Comparison of ENCODE assay signal across 9 cellular contexts in the genomic region with DNA sequence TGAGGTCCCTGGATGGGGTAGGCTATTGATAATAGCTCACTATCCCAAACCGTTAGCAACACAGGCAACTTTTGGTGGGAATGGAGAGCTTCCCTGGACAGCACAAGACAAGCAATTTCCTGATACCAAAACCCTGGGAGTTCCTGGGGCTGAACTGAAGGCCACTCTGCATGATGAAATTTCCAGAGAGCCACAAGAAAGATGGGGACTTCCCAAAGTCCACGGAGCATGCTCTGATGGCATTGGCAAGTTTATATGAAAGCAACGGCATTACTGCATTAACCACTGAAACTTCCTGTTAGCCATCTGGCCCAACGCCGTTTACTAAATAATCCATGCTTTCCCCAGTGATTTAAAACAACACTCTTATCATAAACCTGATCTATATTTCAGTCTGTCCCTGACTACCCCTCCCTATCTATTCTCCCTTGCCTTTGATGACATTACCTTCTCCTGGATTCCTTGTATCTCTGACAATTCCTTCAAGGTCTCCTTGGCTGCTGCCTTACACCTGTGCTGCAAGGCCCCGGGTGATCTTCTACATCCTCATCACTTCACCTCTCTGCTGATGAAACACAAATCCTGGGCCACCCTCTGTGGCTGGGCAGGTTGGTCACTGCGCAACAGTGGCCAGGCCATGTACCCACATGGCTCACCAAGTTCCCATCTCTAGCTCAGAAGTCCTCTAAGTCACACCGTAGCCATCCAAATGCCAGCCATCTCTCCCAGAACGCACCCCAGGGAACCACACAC.
DNase-seq lines count a peak whose midpoint lies in the region; ATAC-seq, FAIRE-seq and TF ChIP-seq lines count a peak whose summit lies in the region.
"Had no signal": no experiment of that assay in that cellular context is flagged by ENCODE, and none has a peak within 500 bp of the region (broad histone marks: within the 10 kb centered on the region; RNA-seq: fewer than 3 reads in every experiment).

No MANE protein-coding gene starts in this region.

- peak; percentile 97 for FAIRE-seq in GM12892 (lab: Jason Lieb, UNC)
- FAIRE-seq: TTC549 had no signal

- H3K4me1 ChIP-seq in mesendoderm (ENCODE audit: control insufficient read depth, low read depth, low read length) = peaks cover 2% of the 10 kb centered on the region
- H3K4me1 ChIP-seq in A673 (ENCODE audit: insufficient read depth, low read length, poor library complexity, severe bottlenecking) = no peaks in the 10 kb centered on the region

- POLR2A ChIA-PET in A673 (lab: Charles Lee; ENCODE audit: low non-redundant PET) = no interaction called here

- peak; percentile 62 for ATAC-seq in GM21529 (IDR thresholded peaks at IDR 0.05; ENCODE audit: unreplicated experiment)
- peak; percentile 77 for ATAC-seq in HG03571 (IDR thresholded peaks at IDR 0.05; ENCODE audit: unreplicated experiment)
- no peak for ATAC-seq in GM18873 (IDR thresholded peaks at IDR 0.05; ENCODE audit: low FRiP score, unreplicated experiment)

- H3K4me3 ChIP-seq in mesendoderm (ENCODE audit: low read length) (no peak overlapping the region), A673 (ENCODE audit: low read depth, low read length, poor library complexity, severe bottlenecking) (no peak overlapping the region)

- no TSS peak for BruUV-seq in A673 (replicated peaks; lab: Mats Ljungman, UMichigan)

- TF ChIP-seq POLR2A in GM12892 (IDR thresholded peaks at IDR 0.05; ENCODE audit: low read depth, low read length) = no peak

- H2AK5ac ChIP-seq in mesendoderm (ENCODE audit: low read length) = no peak overlapping the region

- H2BK120ac ChIP-seq in mesendoderm (ENCODE audit: low read depth, low read length) = no peak overlapping the region

- no peak for TF ChIP-seq CTCF in A673 (conservative IDR thresholded peaks at IDR 0.05; ENCODE audit: low read depth, low read length)

- H3K23ac ChIP-seq in mesendoderm (ENCODE audit: low read length) = no peak overlapping the region

- H3K56ac ChIP-seq in mesendoderm (ENCODE audit: low read length) = peak overlapping the region; percentile 60

- no peaks in the 10 kb centered on the region for H3K9me3 ChIP-seq in A673 (ENCODE audit: low read depth, low read length, poor library complexity, severe bottlenecking)

- no peak overlapping the region for H4K8ac ChIP-seq in mesendoderm (ENCODE audit: low read depth, low read length)

- no peak overlapping the region for H3K27ac ChIP-seq in mesendoderm (ENCODE audit: low read depth, low read length)
- no peak overlapping the region for H3K27ac ChIP-seq in A673 (ENCODE audit: low read depth, low read length, poor library complexity, severe bottlenecking)

- H3K36me3 ChIP-seq in mesendoderm (ENCODE audit: control insufficient read depth, insufficient read depth, low read length) = no peaks in the 10 kb centered on the region
- H3K36me3 ChIP-seq in A673 (ENCODE audit: insufficient read depth, low read length, poor library complexity, severe bottlenecking) = no peaks in the 10 kb centered on the region

- H3K4ac ChIP-seq in mesendoderm (ENCODE audit: low read depth, low read length) = no peak overlapping the region

- H3K9ac ChIP-seq in mesendoderm (ENCODE audit: low read length) = no peak overlapping the region

- peaks cover 1% of the 10 kb centered on the region for H3K79me1 ChIP-seq in mesendoderm (ENCODE audit: low read length)

- no peaks in the 10 kb centered on the region for H3K79me2 ChIP-seq in mesendoderm (ENCODE audit: control insufficient read depth, insufficient read depth, low read length)

- intact Hi-C loops in A673 (cut with micrococcal nuclease; ENCODE audit: unreplicated experiment) = no loop called here

- DNase-seq in GM12892 (ENCODE audit: insufficient read length) (peak; percentile 39), mesendoderm (no peak), NCI-H1694 (lab: John Stamatoyannopoulos, UW) (no peak), NCI-H1417 (lab: John Stamatoyannopoulos, UW) (no peak), A673 (ENCODE audit: low spot score) (no peak)

- H2BK15ac ChIP-seq in mesendoderm (replicated peaks; ENCODE audit: low read depth) = no peak overlapping the region

- H4K5ac ChIP-seq in mesendoderm (ENCODE audit: low read length) = no peak overlapping the region

- H3K18ac ChIP-seq in mesendoderm (ENCODE audit: low read length) = no peak overlapping the region

- CTCF ChIA-PET in A673 (lab: Charles Lee) = no interaction called here

- no peak overlapping the region for H3K4me2 ChIP-seq in mesendoderm (ENCODE audit: low read length)

- WGBS in mesendoderm (ENCODE audit: extremely low coverage, insufficient coverage, low lambda C conversion rate) = no CpG with 5 or more reads among the region's 9 CpGs

- H2BK5ac ChIP-seq in mesendoderm (ENCODE audit: low read length) = no peak overlapping the region

- no peaks in the 10 kb centered on the region for H3K27me3 ChIP-seq in mesendoderm (ENCODE audit: insufficient read depth, low read length, poor library complexity)
- no peaks in the 10 kb centered on the region for H3K27me3 ChIP-seq in A673 (replicated peaks; ENCODE audit: insufficient read depth, low read depth, low read length, poor library complexity)
